1 cellular context compared by ENCODE assay signal in genomic region chr10:125097409-125098070, GRCh38.
TF ChIP-seq lines count a peak whose summit lies in the region.

No MANE protein-coding gene starts in this region.

TF ChIP-seq in GM23338, 12 proteins besides CTCF, POLR2A, EP300 and RAD21 (continued from another document):
- no peak for TF ChIP-seq POLR2AphosphoS5 (IDR thresholded peaks at IDR 0.05; ENCODE audit: low read depth)
- TF ChIP-seq NANOG (IDR thresholded peaks at IDR 0.05; ENCODE audit: borderline replicate concordance) = no peak
- no peak for TF ChIP-seq ETS1 (IDR thresholded peaks at IDR 0.05)
- no peak for TF ChIP-seq STAT1 (IDR thresholded peaks at IDR 0.05; ENCODE audit: unreplicated experiment)
- no peak for TF ChIP-seq CREB1 (CRISPR knock-in tag; IDR thresholded peaks at IDR 0.05; ENCODE audit: low read depth)
- TF ChIP-seq ZNF114 (CRISPR knock-in tag; IDR thresholded peaks at IDR 0.05) = no peak
- no peak for TF ChIP-seq ZNF462 (CRISPR knock-in tag; IDR thresholded peaks at IDR 0.05)
- no peak for TF ChIP-seq JUNB (IDR thresholded peaks at IDR 0.05; ENCODE audit: unreplicated experiment)
